In genomic region chr2:238315031-238315595, GRCh38 we compare ENCODE assay signal across 28 cellular contexts.
"Had no signal": no experiment of that assay in that cellular context is flagged by ENCODE, and none has a peak within 500 bp of the region (broad histone marks: within the 10 kb centered on the region; RNA-seq: fewer than 3 reads in every experiment).

No MANE protein-coding gene starts in this region.

- H3K27me3 ChIP-seq: hepatocyte, ovary, testis, thyroid gland, transverse colon, upper lobe of left lung, vagina had no signal

- H3K36me3 Mint-ChIP-seq: naive thymus-derived CD8-positive, alpha-beta T cell; neural progenitor cell; stimulated activated naive B cell treated with anti-CD40 and anti-IgM and Interleukin-4, amounts not matched to agents 10 μg/mL and 1 μg/mL and 100 μg/mL, for 72 hours had no signal

- H2AFZ ChIP-seq: hepatocyte, neural progenitor cell had no signal

- DNase-seq: kidney glomerular epithelial cell; left cardiac atrium; left ventricle myocardium superior; lower lobe of right lung; mammary epithelial cell; mesenchymal stem cell; naive thymus-derived CD8-positive, alpha-beta T cell; retina; right cardiac atrium; stimulated activated CD4-positive, alpha-beta T cell treated with anti-CD3 and anti-CD28 coated beads, Interleukin-12 subunit alpha, Interleukin-12 subunit beta, amount 100 ng/mL, for 4 hours; stimulated activated CD4-positive, alpha-beta T cell treated with anti-CD3 and anti-CD28 coated beads, Interleukin-15, amount 100 ng/mL, for 24 hours; stimulated activated CD4-positive, alpha-beta T cell treated with anti-CD3 and anti-CD28 coated beads, Interleukin-2, amount 100 ng/mL, for 24 hours; stimulated activated CD4-positive, alpha-beta T cell treated with anti-CD3 and anti-CD28 coated beads, Interleukin-4, amount 100 ng/mL, for 1 hour; stimulated activated naive B cell treated with anti-CD40 and anti-IgM and Interleukin-4, amounts not matched to agents 10 μg/mL and 1 μg/mL and 100 μg/mL, for 72 hours; stimulated activated naive CD8-positive, alpha-beta T cell treated with anti-CD3 and anti-CD28 coated beads, Interleukin-15, Interleukin-2, amounts not matched to agents 100 U/mL and 50 U/mL, for 24 hours; stomach; testis; thyroid gland; transverse colon had no signal

- H3K9me3 Mint-ChIP-seq: naive thymus-derived CD8-positive, alpha-beta T cell; stimulated activated naive B cell treated with anti-CD40 and anti-IgM and Interleukin-4, amounts not matched to agents 10 μg/mL and 1 μg/mL and 100 μg/mL, for 72 hours had no signal

- H3K4me3 ChIP-seq: hepatocyte, lower lobe of right lung, neural progenitor cell, ovary, prostate gland, skin epidermis, stomach, testis, thyroid gland, transverse colon, upper lobe of left lung, vagina had no signal

- H3K36me3 ChIP-seq: lower lobe of right lung, neural progenitor cell, ovary, prostate gland, stomach, thyroid gland, transverse colon, upper lobe of left lung, vagina had no signal

- FAIRE-seq: keratinocyte had no signal

- H3K4me2 ChIP-seq: hepatocyte, neural progenitor cell had no signal

- ATAC-seq: left cardiac atrium; left ventricle myocardium superior; naive thymus-derived CD8-positive, alpha-beta T cell; stimulated activated naive B cell treated with anti-CD40 and anti-IgM and Interleukin-4, amounts not matched to agents 10 μg/mL and 1 μg/mL and 100 μg/mL, for 72 hours; stimulated activated naive CD8-positive, alpha-beta T cell treated with anti-CD3 and anti-CD28 coated beads, Interleukin-15, Interleukin-2, amounts not matched to agents 100 U/mL and 50 U/mL, for 24 hours had no signal

- H3K79me2 ChIP-seq: hepatocyte had no signal

- H3K9me3 ChIP-seq: lower lobe of right lung, ovary, prostate gland, stomach, testis, thyroid gland, transverse colon, upper lobe of left lung, vagina had no signal

- H3K9ac ChIP-seq: neural progenitor cell had no signal

- H3K4me1 ChIP-seq: neural progenitor cell, prostate gland, testis had no signal

- H3K27ac ChIP-seq: hepatocyte, lower lobe of right lung, neural progenitor cell, ovary, prostate gland, skin epidermis, stomach, testis, thyroid gland, transverse colon, upper lobe of left lung, vagina had no signal

- H3K4me1 Mint-ChIP-seq: nephron had no signal

- H3K4me3 Mint-ChIP-seq: naive thymus-derived CD8-positive, alpha-beta T cell; neural progenitor cell; stimulated activated naive B cell treated with anti-CD40 and anti-IgM and Interleukin-4, amounts not matched to agents 10 μg/mL and 1 μg/mL and 100 μg/mL, for 72 hours had no signal

- H3K27ac Mint-ChIP-seq: nephron; neural progenitor cell; stimulated activated naive B cell treated with anti-CD40 and anti-IgM and Interleukin-4, amounts not matched to agents 10 μg/mL and 1 μg/mL and 100 μg/mL, for 72 hours had no signal
